Comparison of ENCODE assay signal across 29 cellular contexts in the genomic region with DNA sequence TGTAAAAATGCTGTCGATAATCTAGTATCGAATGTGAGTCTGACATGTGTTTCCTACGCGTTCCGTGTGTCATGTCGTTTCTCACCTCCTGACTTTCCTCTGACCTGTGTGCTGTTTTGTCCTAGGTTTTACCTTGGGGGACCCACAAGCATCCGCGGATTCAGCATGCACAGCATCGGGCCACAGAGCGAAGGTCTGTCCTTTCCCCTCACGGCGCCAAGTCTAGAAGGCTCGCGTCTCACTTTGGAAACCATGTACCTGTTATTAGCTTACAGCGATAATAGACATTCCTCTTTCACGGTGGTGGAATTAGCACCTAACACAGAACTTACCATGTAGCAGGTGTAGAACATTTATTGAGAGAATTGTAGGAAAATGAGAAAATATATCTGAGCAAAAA.
"Had no signal": no experiment of that assay in that cellular context is flagged by ENCODE, and none has a peak within 500 bp of the region (broad histone marks: within the 10 kb centered on the region; RNA-seq: fewer than 3 reads in every experiment).

No MANE protein-coding gene starts in this region.

- H3K27me3 Mint-ChIP-seq: activated CD4-positive, alpha-beta memory T cell treated with anti-CD3 and anti-CD28 coated beads, Interleukin-2, amount 10 ng/mL, durations not matched to agents 7 days and 5 days; activated CD4-positive, alpha-beta T cell treated with anti-CD3 and anti-CD28 coated beads, Interleukin-2, amount 10 ng/mL, durations not matched to agents 7 days and 5 days; activated naive CD4-positive, alpha-beta T cell treated with anti-CD3 and anti-CD28 coated beads, Interleukin-2, amount 50 U/mL, for 24 hours; activated naive CD8-positive, alpha-beta T cell treated with anti-CD3 and anti-CD28 coated beads, Interleukin-2, amount 10 ng/mL, durations not matched to agents 7 days and 5 days; brain; central memory CD8-positive, alpha-beta T cell; dendritic cell treated with granulocyte-macrophage colony-stimulating factor and Interleukin-4, amounts not matched to agents 40 ng/mL and 50 ng/mL, for 4 days had no signal

- H3K4me1 ChIP-seq: ascending aorta, breast epithelium had no signal

- H3K9me3 Mint-ChIP-seq: activated CD4-positive, alpha-beta memory T cell treated with anti-CD3 and anti-CD28 coated beads, Interleukin-2, amount 10 ng/mL, durations not matched to agents 7 days and 5 days; activated CD4-positive, alpha-beta T cell treated with anti-CD3 and anti-CD28 coated beads, Interleukin-2, amount 10 ng/mL, durations not matched to agents 7 days and 5 days; activated naive CD4-positive, alpha-beta T cell treated with anti-CD3 and anti-CD28 coated beads for 36 hours; activated naive CD4-positive, alpha-beta T cell treated with anti-CD3 and anti-CD28 coated beads, Interleukin-2, amount 50 U/mL, for 24 hours; activated naive CD8-positive, alpha-beta T cell treated with anti-CD3 and anti-CD28 coated beads, Interleukin-2, amount 10 ng/mL, durations not matched to agents 7 days and 5 days; activated T-helper 1 cell treated with anti-CD3 and anti-CD28 coated beads, Interleukin-12 subunit alpha, Interleukin-12 subunit beta, Interleukin-2, Interleukin-4 antibody, amounts not matched to agents 30 ng/mL and 10 ng/mL and 1 ng/mL, durations not matched to agents 14 hours and 24 hours and 36 hours; activated T-helper 2 cell treated with anti-CD3 and anti-CD28 coated beads, Interferon-gamma antibody, Interleukin-2, Interleukin-4, amounts not matched to agents 10 μg/mL and 5 μg/mL and 100 μg/mL, durations not matched to agents 14 hours and 24 hours and 36 hours; brain; central memory CD8-positive, alpha-beta T cell; dendritic cell treated with granulocyte-macrophage colony-stimulating factor and Interleukin-4, amounts not matched to agents 40 ng/mL and 50 ng/mL, for 4 days; endodermal cell had no signal

- DNase-seq: activated CD4-positive, alpha-beta memory T cell treated with anti-CD3 and anti-CD28 coated beads, Interleukin-2, amount 10 ng/mL, durations not matched to agents 7 days and 5 days; activated CD4-positive, alpha-beta T cell treated with anti-CD3 and anti-CD28 coated beads for 1 hour; activated CD4-positive, alpha-beta T cell treated with anti-CD3 and anti-CD28 coated beads for 4 hours; activated CD4-positive, alpha-beta T cell treated with anti-CD3 and anti-CD28 coated beads, Interleukin-2, amount 10 ng/mL, durations not matched to agents 7 days and 5 days; activated CD4-positive, alpha-beta T cell treated with anti-CD3 and anti-CD28 coated beads, Interleukin-2, amount 50 U/mL, for 4 hours; activated CD4-positive, CD25-positive, alpha-beta regulatory T cell; activated gamma-delta T cell treated with Interleukin-2 at 50 U/mL for 16 hours; activated naive CD4-positive, alpha-beta T cell treated with anti-CD3 and anti-CD28 coated beads for 36 hours; activated naive CD8-positive, alpha-beta T cell treated with anti-CD3 and anti-CD28 coated beads, Interleukin-2, amount 10 ng/mL, durations not matched to agents 7 days and 5 days; activated T-cell treated with anti-CD3 and anti-CD28 coated beads, Interleukin-2, amount 50 U/mL, for 1 hour; activated T-cell treated with anti-CD3 and anti-CD28 coated beads, Interleukin-2, amount 50 U/mL, for 48 hours; dorsolateral prefrontal cortex; effector memory CD4-positive, alpha-beta T cell; endodermal cell; foreskin fibroblast; head of caudate nucleus; T-helper 2 cell had no signal

- H3K4me1 Mint-ChIP-seq: activated CD4-positive, alpha-beta memory T cell treated with anti-CD3 and anti-CD28 coated beads, Interleukin-2, amount 10 ng/mL, durations not matched to agents 7 days and 5 days; activated CD4-positive, alpha-beta T cell treated with anti-CD3 and anti-CD28 coated beads, Interleukin-2, amount 10 ng/mL, durations not matched to agents 7 days and 5 days; activated naive CD4-positive, alpha-beta T cell treated with anti-CD3 and anti-CD28 coated beads, Interleukin-2, amount 50 U/mL, for 24 hours; central memory CD8-positive, alpha-beta T cell had no signal

- FAIRE-seq: frontal cortex had no signal

- H3K27ac Mint-ChIP-seq: activated CD4-positive, alpha-beta memory T cell treated with anti-CD3 and anti-CD28 coated beads, Interleukin-2, amount 10 ng/mL, durations not matched to agents 7 days and 5 days; activated CD4-positive, alpha-beta T cell treated with anti-CD3 and anti-CD28 coated beads, Interleukin-2, amount 10 ng/mL, durations not matched to agents 7 days and 5 days; activated naive CD4-positive, alpha-beta T cell treated with anti-CD3 and anti-CD28 coated beads for 36 hours; activated naive CD4-positive, alpha-beta T cell treated with anti-CD3 and anti-CD28 coated beads, Interleukin-2, amount 50 U/mL, for 24 hours; activated naive CD8-positive, alpha-beta T cell treated with anti-CD3 and anti-CD28 coated beads, Interleukin-2, amount 10 ng/mL, durations not matched to agents 7 days and 5 days; activated T-helper 1 cell treated with anti-CD3 and anti-CD28 coated beads, Interleukin-12 subunit alpha, Interleukin-12 subunit beta, Interleukin-2, Interleukin-4 antibody, amounts not matched to agents 30 ng/mL and 10 ng/mL and 1 ng/mL, durations not matched to agents 14 hours and 24 hours and 36 hours; activated T-helper 2 cell treated with anti-CD3 and anti-CD28 coated beads, Interferon-gamma antibody, Interleukin-2, Interleukin-4, amounts not matched to agents 10 μg/mL and 5 μg/mL and 100 μg/mL, durations not matched to agents 14 hours and 24 hours and 36 hours; brain; dendritic cell treated with granulocyte-macrophage colony-stimulating factor and Interleukin-4, amounts not matched to agents 40 ng/mL and 50 ng/mL, for 4 days; endodermal cell had no signal

- H3K27ac ChIP-seq: ascending aorta, breast epithelium, coronary artery, dorsolateral prefrontal cortex, epithelial cell of prostate had no signal

- ATAC-seq: esophagus mucosa had no signal

- H3K4me3 ChIP-seq: ascending aorta, breast epithelium, coronary artery, dorsolateral prefrontal cortex had no signal

- H3K9me3 ChIP-seq: ascending aorta, breast epithelium had no signal

- H3K4me3 Mint-ChIP-seq: activated CD4-positive, alpha-beta memory T cell treated with anti-CD3 and anti-CD28 coated beads, Interleukin-2, amount 10 ng/mL, durations not matched to agents 7 days and 5 days; activated CD4-positive, alpha-beta T cell treated with anti-CD3 and anti-CD28 coated beads, Interleukin-2, amount 10 ng/mL, durations not matched to agents 7 days and 5 days; activated naive CD4-positive, alpha-beta T cell treated with anti-CD3 and anti-CD28 coated beads for 36 hours; activated naive CD4-positive, alpha-beta T cell treated with anti-CD3 and anti-CD28 coated beads, Interleukin-2, amount 50 U/mL, for 24 hours; activated naive CD8-positive, alpha-beta T cell treated with anti-CD3 and anti-CD28 coated beads, Interleukin-2, amount 10 ng/mL, durations not matched to agents 7 days and 5 days; activated T-helper 1 cell treated with anti-CD3 and anti-CD28 coated beads, Interleukin-12 subunit alpha, Interleukin-12 subunit beta, Interleukin-2, Interleukin-4 antibody, amounts not matched to agents 30 ng/mL and 10 ng/mL and 1 ng/mL, durations not matched to agents 14 hours and 24 hours and 36 hours; brain; central memory CD8-positive, alpha-beta T cell; dendritic cell treated with granulocyte-macrophage colony-stimulating factor and Interleukin-4, amounts not matched to agents 40 ng/mL and 50 ng/mL, for 4 days; endodermal cell had no signal

- H3K27me3 ChIP-seq: ascending aorta, breast epithelium, dorsolateral prefrontal cortex had no signal
